18 cellular contexts compared by ENCODE assay signal in genomic region chr17:19544366-19544765, GRCh38. TPM values are rescaled to one million over a fixed set of nuclear protein-coding genes. Genes with fewer than 3 reads are reported as not detected.
DNase-seq lines count a peak whose midpoint lies in the region; ATAC-seq and TF ChIP-seq lines count a peak whose summit lies in the region.
"Had no signal": no experiment of that assay in that cellular context is flagged by ENCODE, and none has a peak within 500 bp of the region (broad histone marks: within the 10 kb centered on the region; RNA-seq: fewer than 3 reads in every experiment).

No MANE protein-coding gene starts in this region.

- H3K27ac ChIP-seq in adrenal gland, result peak overlapping the region in 3 of 5 donors; percentile 4 to 64 (median 23)
- peak overlapping the region; percentile 67 for H3K27ac ChIP-seq in vagina
- H3K27ac ChIP-seq: BLaER1 had no signal

- H3K27me3 Mint-ChIP-seq in dendritic cell treated with granulocyte-macrophage colony-stimulating factor and Interleukin-4, amounts not matched to agents 40 ng/mL and 50 ng/mL, for 4 days, result no peaks in the 10 kb centered on the region
- H3K27me3 Mint-ChIP-seq in activated naive CD8-positive, alpha-beta T cell treated with anti-CD3 and anti-CD28 coated beads for 36 hours, result peaks cover 21% of the 10 kb centered on the region

- H3K4me1 ChIP-seq in adrenal gland (replicated peaks in 1 of 2), result peaks cover 9 to 24% of the 10 kb centered on the region in 2 donors
- H3K4me1 ChIP-seq in vagina, result peaks cover 16% of the 10 kb centered on the region
- H3K4me1 ChIP-seq: BE2C, BLaER1 had no signal

- H3K27ac Mint-ChIP-seq in dendritic cell treated with granulocyte-macrophage colony-stimulating factor and Interleukin-4, amounts not matched to agents 40 ng/mL and 50 ng/mL, for 4 days, result peak overlapping the region; percentile 91
- no peak overlapping the region for H3K27ac Mint-ChIP-seq in activated naive CD8-positive, alpha-beta T cell treated with anti-CD3 and anti-CD28 coated beads for 36 hours
- H3K27ac Mint-ChIP-seq: CD4-positive, alpha-beta T cell; CD8-positive, alpha-beta T cell had no signal

- no peaks in the 10 kb centered on the region for H3K9me3 Mint-ChIP-seq in dendritic cell treated with granulocyte-macrophage colony-stimulating factor and Interleukin-4, amounts not matched to agents 40 ng/mL and 50 ng/mL, for 4 days
- no peaks in the 10 kb centered on the region for H3K9me3 Mint-ChIP-seq in activated naive CD8-positive, alpha-beta T cell treated with anti-CD3 and anti-CD28 coated beads for 36 hours
- H3K9me3 Mint-ChIP-seq: CD4-positive, alpha-beta T cell; CD8-positive, alpha-beta T cell had no signal

- DNase-seq in cardiac septum (ENCODE audit: low spot score) (peak; percentile 55), Right ventricle myocardium superior (no peak), adrenal gland (no peak), vagina (ENCODE audit: extremely low spot score in 2 of 2) (no peak), NCI-H1092 (lab: John Stamatoyannopoulos, UW) (no peak)
- DNase-seq in activated naive CD8-positive, alpha-beta T cell treated with anti-CD3 and anti-CD28 coated beads for 36 hours, result no peak
- DNase-seq: 8988T; ACHN; BE2C; Caco-2; Calu3; CD4-positive, alpha-beta T cell; CD8-positive, alpha-beta T cell; DMS79 treated with DMSO at 0.1 percent for 48 hours; GF-D8 had no signal

- H3K27me3 ChIP-seq in adrenal gland, result no peaks in the 10 kb centered on the region
- no peaks in the 10 kb centered on the region for H3K27me3 ChIP-seq in vagina
- H3K27me3 ChIP-seq: BE2C, BLaER1 had no signal

- H3K4me3 ChIP-seq in adrenal gland (no peak overlapping the region), vagina (no peak overlapping the region)
- H3K4me3 ChIP-seq: BLaER1 had no signal

- H3K4me1 Mint-ChIP-seq in dendritic cell treated with granulocyte-macrophage colony-stimulating factor and Interleukin-4, amounts not matched to agents 40 ng/mL and 50 ng/mL, for 4 days (ENCODE audit: low read depth), result peaks cover 49% of the 10 kb centered on the region
- H3K4me1 Mint-ChIP-seq in activated naive CD8-positive, alpha-beta T cell treated with anti-CD3 and anti-CD28 coated beads for 36 hours, result no peaks in the 10 kb centered on the region

- H3K9me3 ChIP-seq in adrenal gland (replicated peaks in 1 of 3), result no peaks in the 10 kb centered on the region
- no peaks in the 10 kb centered on the region for H3K9me3 ChIP-seq in vagina
- H3K9me3 ChIP-seq: BE2C, BLaER1, Caco-2 had no signal

- 84 to 97% (median 90%) methylated on average over 8 of the region's 8 CpGs for WGBS in adrenal gland, 4 donors

- H3K36me3 ChIP-seq in adrenal gland (replicated peaks in 1 of 2) (peaks cover 0 to 5% of the 10 kb centered on the region in 2 donors), vagina (peaks cover 0 to 3% of the 10 kb centered on the region in 2 donors)
- H3K36me3 ChIP-seq: BE2C, BLaER1 had no signal

- intact Hi-C loops in cardiac septum (cut with DNase I), result no loop called here
- intact Hi-C loops in Right ventricle myocardium superior (cut with DNase I), result no loop called here
- intact Hi-C loops in adrenal gland (cut with DNase I), result no loop called here
- intact Hi-C loops in dendritic cell treated with granulocyte-macrophage colony-stimulating factor and Interleukin-4, amounts not matched to agents 40 ng/mL and 50 ng/mL, for 4 days (cut with micrococcal nuclease), result no loop called here
- intact Hi-C loops in vagina (cut with DNase I), result no loop called here

- no peak overlapping the region for H3K4me3 Mint-ChIP-seq in dendritic cell treated with granulocyte-macrophage colony-stimulating factor and Interleukin-4, amounts not matched to agents 40 ng/mL and 50 ng/mL, for 4 days
- no peak overlapping the region for H3K4me3 Mint-ChIP-seq in activated naive CD8-positive, alpha-beta T cell treated with anti-CD3 and anti-CD28 coated beads for 36 hours
- H3K4me3 Mint-ChIP-seq: CD4-positive, alpha-beta T cell; CD8-positive, alpha-beta T cell had no signal

- TF ChIP-seq POLR2A in adrenal gland (IDR thresholded peaks at IDR 0.05) (no peak), vagina (IDR thresholded peaks at IDR 0.05) (no peak)

- peaks cover 26% of the 10 kb centered on the region for H3K36me3 Mint-ChIP-seq in dendritic cell treated with granulocyte-macrophage colony-stimulating factor and Interleukin-4, amounts not matched to agents 40 ng/mL and 50 ng/mL, for 4 days (ENCODE audit: low read depth)
- no peaks in the 10 kb centered on the region for H3K36me3 Mint-ChIP-seq in activated naive CD8-positive, alpha-beta T cell treated with anti-CD3 and anti-CD28 coated beads for 36 hours
- H3K36me3 Mint-ChIP-seq: CD8-positive, alpha-beta T cell had no signal

- no peak for TF ChIP-seq CTCF in adrenal gland (IDR thresholded peaks at IDR 0.05)
- no peak for TF ChIP-seq CTCF in vagina (IDR thresholded peaks at IDR 0.05)

- ATAC-seq in Right ventricle myocardium superior (ENCODE audit: poor library complexity) (no peak), GM18868 (IDR thresholded peaks at IDR 0.05; ENCODE audit: unreplicated experiment) (no peak)
- ATAC-seq: CD8-positive, alpha-beta T cell had no signal

RNA-seq across cellular contexts. Expression of gene SLC47A1, which starts 10.7 kb away (rescaled TPM):
- total RNA-seq in cardiac septum (11.8 TPM), Right ventricle myocardium superior (3.7 TPM), adrenal gland (100 to 1,000 TPM; 126 to 630 (median 218) TPM), vagina (29.7 TPM)
- 100 to 1,000 TPM; 104 to 460 (median 150) TPM for polyA plus RNA-seq in adrenal gland
- not detected for total RNA-seq in activated naive CD8-positive, alpha-beta T cell treated with anti-CD3 and anti-CD28 coated beads for 36 hours
- total RNA-seq: Calu3; CD4-positive, alpha-beta T cell; CD8-positive, alpha-beta T cell had no signal
